12 cellular contexts compared by ENCODE assay signal in the genomic region with DNA sequence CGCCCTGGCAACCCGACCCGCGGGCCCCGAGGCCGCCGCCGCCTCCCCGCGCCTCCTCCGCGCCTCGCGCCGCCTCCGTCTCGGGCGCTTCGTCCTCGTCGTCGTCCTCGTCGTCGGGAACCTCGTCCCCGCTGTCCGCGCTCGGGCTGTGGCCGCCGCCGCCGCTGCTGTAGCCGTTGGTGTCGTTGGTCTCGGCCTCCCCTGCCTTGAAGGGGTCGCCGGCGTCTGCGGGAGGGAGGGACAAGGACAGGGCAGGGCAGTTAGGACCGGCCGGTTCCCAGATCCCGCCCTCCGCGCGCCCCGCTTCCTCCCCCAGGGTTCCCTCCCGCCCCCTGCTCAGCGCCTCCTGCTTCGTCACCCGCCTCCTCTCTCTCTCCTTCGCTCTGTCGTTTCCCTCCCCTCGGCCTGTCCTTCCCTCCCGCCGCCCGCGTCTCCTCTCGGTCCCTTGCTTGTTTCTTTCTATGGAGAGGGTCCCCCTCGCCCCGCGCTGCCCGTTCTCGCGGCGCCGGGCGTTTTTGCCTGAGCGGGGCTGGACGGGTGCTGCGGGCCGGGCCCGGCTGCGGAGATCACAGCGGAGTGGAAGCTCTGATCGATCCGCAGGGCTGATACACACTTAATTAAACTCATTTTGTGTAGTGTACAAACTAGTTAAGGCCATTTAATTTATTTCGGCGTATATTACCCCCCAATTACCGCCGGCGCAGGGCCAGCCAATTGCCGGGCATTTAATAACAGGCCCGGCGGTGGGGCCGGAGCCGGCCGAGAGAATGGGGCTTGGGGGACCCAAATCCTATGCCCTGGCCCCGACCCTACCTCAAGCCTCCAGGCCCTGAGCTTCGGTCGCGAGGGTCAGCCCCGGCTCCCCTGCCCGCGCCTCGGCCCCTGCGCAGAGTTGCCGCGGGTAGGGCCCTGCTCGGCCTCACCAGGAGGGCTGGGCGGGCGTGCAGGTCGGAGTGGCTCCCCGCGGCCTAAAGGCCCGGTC. TPM values are rescaled to one million over a fixed set of nuclear protein-coding genes. Genes with fewer than 3 reads are reported as not detected.
A peak's percentile ranks its signal among the peaks of the same experiment; 100 is the strongest.
DNase-seq lines count a peak whose midpoint lies in the region; ATAC-seq lines count a peak whose summit lies in the region.
"Had no signal": no experiment of that assay in that cellular context is flagged by ENCODE, and none has a peak within 500 bp of the region (broad histone marks: within the 10 kb centered on the region; RNA-seq: fewer than 3 reads in every experiment).

No MANE protein-coding gene starts in this region.

- DNase-seq in AG20443 (ENCODE audit: low spot score) (peak; percentile 40), GM03348 (ENCODE audit: low spot score) (peak; percentile 36), SK-N-DZ (ENCODE audit: low spot score) (no peak), NCI-H2171 treated with DMSO at 0.1 percent for 48 hours (lab: John Stamatoyannopoulos, UW) (no peak), HuH-7.5 (ENCODE audit: low spot score) (no peak)
- peak; percentile 10 for DNase-seq in activated naive CD8-positive, alpha-beta T cell treated with anti-CD3 and anti-CD28 coated beads, Interleukin-2, amount 50 U/mL, for 24 hours
- peak in 2 of 10 donors; percentile 15 to 40 for DNase-seq in naive thymus-derived CD8-positive, alpha-beta T cell
- DNase-seq: Caco-2; kidney glomerular epithelial cell; stimulated activated naive CD4-positive, alpha-beta T cell had no signal

- peaks cover 3% of the 10 kb centered on the region for H3K36me3 Mint-ChIP-seq in activated naive CD8-positive, alpha-beta T cell treated with anti-CD3 and anti-CD28 coated beads, Interleukin-2, amount 50 U/mL, for 24 hours (ENCODE audit: low read depth)
- no peaks in the 10 kb centered on the region for H3K36me3 Mint-ChIP-seq in naive thymus-derived CD8-positive, alpha-beta T cell

- no peak for ATAC-seq in activated naive CD8-positive, alpha-beta T cell treated with anti-CD3 and anti-CD28 coated beads, Interleukin-2, amount 50 U/mL, for 24 hours
- no peak for ATAC-seq in naive thymus-derived CD8-positive, alpha-beta T cell
- ATAC-seq in HG03354 (IDR thresholded peaks at IDR 0.05; ENCODE audit: poor library complexity, severe bottlenecking, unreplicated experiment), result no peak
- ATAC-seq: HCT116 had no signal

- peak overlapping the region; percentile 6 for H3K4me3 Mint-ChIP-seq in activated naive CD8-positive, alpha-beta T cell treated with anti-CD3 and anti-CD28 coated beads, Interleukin-2, amount 50 U/mL, for 24 hours
- peak overlapping the region in 6 of 10 donors; percentile 7 to 65 (median 36) for H3K4me3 Mint-ChIP-seq in naive thymus-derived CD8-positive, alpha-beta T cell

- H3K4me1 Mint-ChIP-seq in activated naive CD8-positive, alpha-beta T cell treated with anti-CD3 and anti-CD28 coated beads, Interleukin-2, amount 50 U/mL, for 24 hours, result peaks cover 4% of the 10 kb centered on the region
- H3K4me1 Mint-ChIP-seq in naive thymus-derived CD8-positive, alpha-beta T cell, result peaks cover 2 to 14% (median 6%) of the 10 kb centered on the region in 4 donors

- no peak overlapping the region for H3K27ac Mint-ChIP-seq in activated naive CD8-positive, alpha-beta T cell treated with anti-CD3 and anti-CD28 coated beads, Interleukin-2, amount 50 U/mL, for 24 hours
- peak overlapping the region in 1 of 10 donors; percentile 13 for H3K27ac Mint-ChIP-seq in naive thymus-derived CD8-positive, alpha-beta T cell

- POLR2A ChIA-PET in naive thymus-derived CD8-positive, alpha-beta T cell (lab: Charles Lee), result interaction anchor here (0.6 to 0.7 kb wide), 2 partner anchors 160 to 223 kb away, joined by 3 to 4 read pairs; no protein-coding TSS in a partner anchor

- H3K9me3 Mint-ChIP-seq in activated naive CD8-positive, alpha-beta T cell treated with anti-CD3 and anti-CD28 coated beads, Interleukin-2, amount 50 U/mL, for 24 hours, result no peaks in the 10 kb centered on the region
- H3K9me3 Mint-ChIP-seq in naive thymus-derived CD8-positive, alpha-beta T cell, result peaks cover 0 to 5% (median 0%) of the 10 kb centered on the region in 9 donors

- H3K27me3 Mint-ChIP-seq in activated naive CD8-positive, alpha-beta T cell treated with anti-CD3 and anti-CD28 coated beads, Interleukin-2, amount 50 U/mL, for 24 hours, result peaks cover 53% of the 10 kb centered on the region
- peaks cover 7 to 49% (median 19%) of the 10 kb centered on the region in 5 donors for H3K27me3 Mint-ChIP-seq in naive thymus-derived CD8-positive, alpha-beta T cell

RNA-seq across cellular contexts. Expression of a gene that starts 2.4 kb away (rescaled TPM):
- total RNA-seq in naive thymus-derived CD8-positive, alpha-beta T cell, result not detected
- polyA plus RNA-seq in naive thymus-derived CD8-positive, alpha-beta T cell, result not detected
- polyA plus RNA-seq in SK-N-DZ (2014; cell fraction: cytosol; rRNA removed), result not detected in 2 replicates
- not detected in 2 replicates for polyA plus RNA-seq in SK-N-DZ (2014; cell fraction: nucleus; rRNA removed)
- total RNA-seq: Caco-2 had no signal

RNA-seq across cellular contexts. Expression of a gene that starts 56.9 kb away (rescaled TPM):
- 10 to 100 TPM; 39.4 to 39.5 TPM for total RNA-seq in naive thymus-derived CD8-positive, alpha-beta T cell
- polyA plus RNA-seq in naive thymus-derived CD8-positive, alpha-beta T cell, result 1 to 10 TPM; 1.9 to 6.2 (median 2.4) TPM
- 2.6 and 3.3 TPM in 2 replicates for polyA plus RNA-seq in SK-N-DZ (2014; cell fraction: cytosol; rRNA removed)
- 30.7 and 37.5 TPM in 2 replicates for polyA plus RNA-seq in SK-N-DZ (2014; cell fraction: nucleus; rRNA removed)

Comparison
In these comparisons a context has a peak if more than half of its experiments do, and no peak if none do; other contexts are left out.
1. DNase-seq: peak in AG20443 (single experiment), GM03348 (single experiment) and activated naive CD8-positive, alpha-beta T cell treated with anti-CD3 and anti-CD28 coated beads, Interleukin-2, amount 50 U/mL, for 24 hours (single experiment); none in SK-N-DZ (single experiment), NCI-H2171 treated with DMSO at 0.1 percent for 48 hours (single experiment) and HuH-7.5 (single experiment).